In genomic region chr15:80367094-80367493, GRCh38 we compare ENCODE assay signal across 11 cellular contexts. TPM values are rescaled to one million over a fixed set of nuclear protein-coding genes. Genes with fewer than 3 reads are reported as not detected.
DNase-seq lines count a peak whose midpoint lies in the region; ATAC-seq and TF ChIP-seq lines count a peak whose summit lies in the region.
"Had no signal": no experiment of that assay in that cellular context is flagged by ENCODE, and none has a peak within 500 bp of the region (broad histone marks: within the 10 kb centered on the region; RNA-seq: fewer than 3 reads in every experiment).

No MANE protein-coding gene starts in this region.

- intact Hi-C loops in Calu3 (cut with micrococcal nuclease; ENCODE audit: unreplicated experiment): no loop called here

- peak; percentile 11 for DNase-seq in Calu3
- peak; percentile 90 for DNase-seq in GM23338 (ENCODE audit: low spot score)
- DNase-seq in NOMO-1 (lab: John Stamatoyannopoulos, UW; ENCODE audit: unreplicated experiment in 2 of 2): peak; percentile 15 to 34
- peak; percentile 2 for DNase-seq in fibroblast of peridontal ligament (ENCODE audit: extremely low read depth)
- no peak for DNase-seq in globus pallidus (ENCODE audit: low spot score)
- DNase-seq in activated gamma-delta T cell treated with Interleukin-2 at 50 U/mL for 16 hours: no peak
- DNase-seq: activated naive CD4-positive, alpha-beta T cell; spleen had no signal

- H3K4me2 ChIP-seq in GM23338: no peak overlapping the region

- no peak overlapping the region for H3K4me3 ChIP-seq in GM23338
- H3K4me3 ChIP-seq: spleen had no signal

- H3K27ac Mint-ChIP-seq in Calu3 (ENCODE audit: unreplicated experiment) (no peak overlapping the region), GM23338 (no peak overlapping the region)

- H3K27me3 Mint-ChIP-seq in Calu3 (ENCODE audit: unreplicated experiment) (peaks cover 37% of the 10 kb centered on the region), GM23338 (ENCODE audit: insufficient read depth, low read depth, poor library complexity) (peaks cover 6% of the 10 kb centered on the region)

- H3K4me1 Mint-ChIP-seq in Calu3 (ENCODE audit: low read depth, unreplicated experiment): no peaks in the 10 kb centered on the region
- H3K4me1 Mint-ChIP-seq in GM23338: no peaks in the 10 kb centered on the region

- no peak overlapping the region for H3K4me3 Mint-ChIP-seq in Calu3 (ENCODE audit: low read depth, unreplicated experiment)
- H3K4me3 Mint-ChIP-seq in GM23338: no peak overlapping the region

- H3K9me3 Mint-ChIP-seq in Calu3 (ENCODE audit: low read depth, unreplicated experiment) (peaks cover 7% of the 10 kb centered on the region), GM23338 (peaks cover 52% of the 10 kb centered on the region)

- no peaks in the 10 kb centered on the region for H3K27me3 ChIP-seq in GM23338 (ENCODE audit: insufficient read depth)
- H3K27me3 ChIP-seq: spleen had no signal

- no peak overlapping the region for H2AFZ ChIP-seq in GM23338

- no peaks in the 10 kb centered on the region for H3K79me2 ChIP-seq in GM23338 (replicated peaks; ENCODE audit: insufficient read depth)

- no peaks in the 10 kb centered on the region for H3K36me3 ChIP-seq in GM23338 (ENCODE audit: insufficient read depth)
- H3K36me3 ChIP-seq: spleen had no signal

- no peaks in the 10 kb centered on the region for H3K4me1 ChIP-seq in GM23338 (ENCODE audit: insufficient read depth)
- H3K4me1 ChIP-seq: spleen had no signal

- H3K9me2 ChIP-seq in GM23338 (ENCODE audit: insufficient read depth): no peaks in the 10 kb centered on the region

- no peaks in the 10 kb centered on the region for H3F3A ChIP-seq in GM23338 (replicated peaks; ENCODE audit: low read depth)

- H3K27ac ChIP-seq in GM23338 (ENCODE audit: low read depth): no peak overlapping the region
- H3K27ac ChIP-seq: spleen had no signal

- peak; percentile 28 for TF ChIP-seq CTCF in Calu3 (IDR thresholded peaks at IDR 0.05; ENCODE audit: unreplicated experiment)
- peak; percentile 70 to 86 for TF ChIP-seq CTCF in GM23338 (conservative IDR thresholded peaks at IDR 0.05; ENCODE audit: low read depth in 2 of 2)

- no peaks in the 10 kb centered on the region for H4K20me1 ChIP-seq in GM23338 (replicated peaks; ENCODE audit: insufficient read depth)

- no TSS peak for BruUV-seq in Calu3 (replicated peaks; lab: Mats Ljungman, UMichigan)

- CTCF ChIA-PET in Calu3 (lab: Charles Lee): no interaction called here

- ATAC-seq in GM23338 (peak; percentile 73), HG02970 (IDR thresholded peaks at IDR 0.05; ENCODE audit: low FRiP score, unreplicated experiment) (no peak), HG03135 (IDR thresholded peaks at IDR 0.05; ENCODE audit: unreplicated experiment) (no peak)

- no peaks in the 10 kb centered on the region for H3K36me3 Mint-ChIP-seq in Calu3 (ENCODE audit: insufficient read depth, unreplicated experiment)
- peaks cover 37% of the 10 kb centered on the region; the same call in 2 of the 3 replicates for H3K36me3 Mint-ChIP-seq in GM23338 (ENCODE audit: low read depth)

TF ChIP-seq in GM23338, 12 proteins besides CTCF, POLR2A, EP300 and RAD21:
- TF ChIP-seq ETS1 (IDR thresholded peaks at IDR 0.05) (no peak), CREB1 (CRISPR knock-in tag; IDR thresholded peaks at IDR 0.05; ENCODE audit: low read depth) (0 out of 2 replicates have a peak, but pooled peaks have one; percentile 38), STAT1 (IDR thresholded peaks at IDR 0.05; ENCODE audit: unreplicated experiment) (no peak)

RNA-seq across cellular contexts. Expression of gene ARNT2, which starts 37.1 kb away (rescaled TPM):
- 1.3 and 3.6 TPM in 2 replicates for total RNA-seq in Calu3 (2022)
- total RNA-seq in GM23338 (2014; rRNA removed; shearing (Covaris generic)): 11.6 and 12.0 TPM in 2 replicates
- polyA plus RNA-seq in GM23338 (2016; fragmentation: Nextera tagmentation; extraction: Ambion mirVana): 3.9 and 4.6 TPM in 2 replicates
- total RNA-seq: mononuclear cell had no signal

Comparison
In these comparisons a context has a peak if more than half of its experiments do, and no peak if none do; other contexts are left out.
1. DNase-seq: peak in Calu3 (single experiment), GM23338 (single experiment), NOMO-1 (2 of 2) and fibroblast of peridontal ligament (single experiment); none in globus pallidus (single experiment) and activated gamma-delta T cell treated with Interleukin-2 at 50 U/mL for 16 hours (single experiment).